ENCODE assay signal across 1 cellular context in the genomic region with DNA sequence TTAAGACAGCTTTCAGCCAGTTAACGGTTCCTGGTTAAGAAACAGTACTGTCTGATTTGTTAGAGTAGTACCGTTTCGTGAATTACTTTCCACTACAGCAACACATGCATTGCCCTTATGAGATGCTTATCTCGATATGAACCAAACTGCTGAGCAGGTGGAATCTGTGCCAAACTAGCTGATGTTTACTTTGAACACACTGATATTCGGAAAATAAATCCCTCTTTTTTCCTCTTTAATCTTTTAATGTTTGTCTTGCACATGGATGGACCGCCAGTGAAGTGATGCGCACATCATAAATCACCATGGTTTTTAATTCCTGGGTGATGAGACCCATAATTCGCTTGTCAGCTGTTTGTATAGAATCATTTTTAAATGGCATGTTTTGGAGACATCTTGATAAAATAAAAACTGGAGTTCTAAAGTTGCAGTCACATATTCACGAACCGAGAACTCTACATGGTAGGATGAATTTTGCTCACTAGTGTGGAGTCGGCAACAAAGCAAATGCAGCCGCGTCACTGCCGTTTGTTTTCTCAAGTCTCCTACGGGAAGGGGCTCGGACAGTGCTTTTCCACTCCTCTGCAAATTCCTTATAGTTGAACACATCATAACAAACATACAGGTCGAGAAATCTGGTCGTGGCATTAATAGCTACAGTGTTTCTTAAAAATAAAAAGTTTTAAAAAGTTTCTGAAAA.
A peak's percentile ranks its signal among the peaks of the same experiment; 100 is the strongest.
TF ChIP-seq lines count a peak whose summit lies in the region.

No MANE protein-coding gene starts in this region.

TF ChIP-seq in K562, 482 proteins besides CTCF, POLR2A, EP300 and RAD21 (continued from another document):
- peak; percentile 98 for TF ChIP-seq CBX2 (IDR thresholded peaks at IDR 0.05; ENCODE audit: insufficient read depth, low read length, poor library complexity, severe bottlenecking)
- TF ChIP-seq, protein P1, sequence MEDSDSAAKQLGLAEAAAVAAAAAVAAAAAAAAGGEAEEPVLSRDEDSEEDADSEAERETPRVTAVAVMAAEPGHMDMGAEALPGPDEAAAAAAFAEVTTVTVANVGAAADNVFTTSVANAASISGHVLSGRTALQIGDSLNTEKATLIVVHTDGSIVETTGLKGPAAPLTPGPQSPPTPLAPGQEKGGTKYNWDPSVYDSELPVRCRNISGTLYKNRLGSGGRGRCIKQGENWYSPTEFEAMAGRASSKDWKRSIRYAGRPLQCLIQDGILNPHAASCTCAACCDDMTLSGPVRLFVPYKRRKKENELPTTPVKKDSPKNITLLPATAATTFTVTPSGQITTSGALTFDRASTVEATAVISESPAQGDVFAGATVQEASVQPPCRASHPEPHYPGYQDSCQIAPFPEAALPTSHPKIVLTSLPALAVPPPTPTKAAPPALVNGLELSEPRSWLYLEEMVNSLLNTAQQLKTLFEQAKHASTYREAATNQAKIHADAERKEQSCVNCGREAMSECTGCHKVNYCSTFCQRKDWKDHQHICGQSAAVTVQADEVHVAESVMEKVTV (CRISPR knock-in tag; IDR thresholded peaks at IDR 0.05) = no peak
